7 cellular contexts compared by ENCODE assay signal in the genomic region with DNA sequence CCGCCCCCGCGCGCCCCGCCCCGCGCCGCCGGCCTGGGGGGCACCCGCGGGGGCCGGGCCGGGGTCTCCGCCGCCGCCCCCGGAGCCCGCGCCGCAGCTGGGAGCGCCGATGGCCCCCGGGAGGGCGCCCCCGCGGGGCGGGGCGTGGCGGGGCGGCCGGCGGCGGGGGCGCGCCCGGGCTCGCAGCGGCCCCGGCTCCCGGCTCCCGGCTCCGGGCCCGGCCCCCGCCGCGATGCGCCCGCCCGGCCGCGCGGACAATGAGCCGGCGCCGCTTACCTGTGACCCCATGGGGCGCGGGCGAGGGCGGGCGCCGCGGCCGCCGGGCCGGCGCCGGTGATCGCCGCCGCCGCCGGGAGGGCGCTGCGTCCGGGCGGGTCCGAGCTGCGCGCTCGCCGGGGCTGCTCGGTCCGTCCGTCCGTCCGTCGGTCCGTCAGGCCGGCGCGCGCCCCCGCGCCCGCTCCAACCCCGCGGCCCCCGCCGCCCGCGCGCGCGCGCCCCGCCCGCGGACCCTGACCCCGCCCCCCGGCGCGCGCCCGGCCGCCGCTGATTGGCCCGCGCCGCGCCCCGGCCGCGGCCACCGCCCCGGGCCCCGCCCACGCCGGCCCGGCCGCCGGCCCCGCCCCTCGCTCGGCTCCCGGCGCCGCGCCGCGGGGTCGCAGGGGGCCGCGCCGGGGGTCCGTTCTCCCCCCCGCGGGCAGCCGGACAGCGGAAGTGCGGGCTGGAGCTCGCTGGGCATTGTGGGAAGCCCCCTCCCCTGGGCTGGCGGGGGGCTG. TPM values are rescaled to one million over a fixed set of nuclear protein-coding genes. Genes with fewer than 3 reads are reported as not detected.
DNase-seq lines count a peak whose midpoint lies in the region; ATAC-seq, FAIRE-seq and TF ChIP-seq lines count a peak whose summit lies in the region.

ZBTB46 (minus strand) TSS at position 444 of the 773 bp plus-strand sequence. CDS start 40,507 bp downstream, outside the sequence.

- peaks cover 29 to 35% of the 10 kb centered on the region in 2 experiments for H3K4me1 Mint-ChIP-seq in H9

- no peaks in the 10 kb centered on the region; a peak in 1 of 7 replicates for H3K36me3 Mint-ChIP-seq in H9 (ENCODE audit: insufficient read depth in 1 of 3, low read depth in 3 of 3)

- TF ChIP-seq EP300 in HepG2 (IDR thresholded peaks at IDR 0.05; ENCODE audit: low read depth in 2 of 2, low read length in 2 of 2) (no peak), HepG2 (CRISPR knock-in tag; IDR thresholded peaks at IDR 0.05; ENCODE audit: borderline replicate concordance) (no peak)

- no peak within 1 kb of the TSS for H3T11ph ChIP-seq in H9 (ENCODE audit: low read length)

- peaks cover 38% of the 10 kb centered on the region for H3K27me3 Mint-ChIP-seq in H9 (ENCODE audit: low read depth)

- no peak within 1 kb of the TSS for H4K8ac ChIP-seq in H9 (replicated peaks; ENCODE audit: insufficient read length, low read depth, low read length)

- no peak within 1 kb of the TSS for H4K91ac ChIP-seq in H9 (ENCODE audit: insufficient read length, low read depth, low read length)

- in situ Hi-C loops in HepG2 (cut with HindIII; ENCODE audit: extremely low pct_ligation_motif_present, low pct_unique_long_range_greater_than_20kb) = no loop called here

- H2AFZ ChIP-seq in H9 (ENCODE audit: low read length) (no peak within 1 kb of the TSS), OCI-LY1 (ENCODE audit: low read length) (no peak within 1 kb of the TSS), HepG2 (ENCODE audit: low read length) (no peak within 1 kb of the TSS)

- DNase-seq in H9 (no peak), colonic mucosa (peak; percentile 63), HepG2 (ENCODE audit: low spot score) (no peak)

- H3K79me2 ChIP-seq in H9 (ENCODE audit: insufficient read depth, low read length) = peaks cover 9% of the 10 kb centered on the region; the same call in 1 of the 2 replicates
- H3K79me2 ChIP-seq in OCI-LY1 (ENCODE audit: insufficient read depth, low read length) = no peaks in the 10 kb centered on the region
- H3K79me2 ChIP-seq in HepG2 (ENCODE audit: insufficient read depth, low read length) = no peaks in the 10 kb centered on the region

- H3K79me1 ChIP-seq in H9 (ENCODE audit: insufficient read depth, low read depth, low read length, poor library complexity, severe bottlenecking) = peaks cover 4% of the 10 kb centered on the region

- no TSS peak for BruUV-seq in HepG2 (replicated peaks; lab: Mats Ljungman, UMichigan)

- H3K4me3 ChIP-seq in OCI-LY1 (ENCODE audit: low read depth, low read length, poor library complexity, severe bottlenecking) = peak within 1 kb of the TSS; percentile 48
- H3K4me3 ChIP-seq in colonic mucosa = peak within 1 kb of the TSS; percentile 35
- H3K4me3 ChIP-seq in HepG2 (replicated peaks in 1 of 3; ENCODE audit: insufficient read depth in 1 of 3, low read depth in 2 of 3, low read length in 3 of 3) = peak within 1 kb of the TSS; percentile 60 to 78 (median 68)
- peak within 1 kb of the TSS; percentile 63 to 78 (median 75) for H3K4me3 ChIP-seq in subcutaneous abdominal adipose tissue (ENCODE audit: low read depth in 1 of 5, low read length in 5 of 5)

- TF ChIP-seq RAD21 in HepG2 (CRISPR knock-in tag; IDR thresholded peaks at IDR 0.05) = no peak

- H3K4me3 Mint-ChIP-seq in H9 = peak within 1 kb of the TSS; percentile 84 to 87

- H4K5ac ChIP-seq in H9 (ENCODE audit: insufficient read length, low read depth, low read length) = no peak within 1 kb of the TSS

- H3K4ac ChIP-seq in H9 (ENCODE audit: low read depth, low read length) = no peak within 1 kb of the TSS

- H3K9ac ChIP-seq in ES-I3 (ENCODE audit: low read depth, low read length) (peak within 1 kb of the TSS; percentile 86), H9 (ENCODE audit: extremely low read depth, insufficient read length, low read length) (no peak within 1 kb of the TSS), OCI-LY1 (ENCODE audit: low read length) (no peak within 1 kb of the TSS), colonic mucosa (ENCODE audit: low read depth in 2 of 2, low read length in 2 of 2) (peak within 1 kb of the TSS; percentile 43 to 44), HepG2 (ENCODE audit: insufficient read depth, low read depth, low read length) (peak within 1 kb of the TSS; percentile 44), subcutaneous abdominal adipose tissue (ENCODE audit: low read length in 5 of 5) (peak within 1 kb of the TSS in 3 of 5 donors; percentile 66 to 76 (median 68))

- no peaks in the 10 kb centered on the region for H3K9me2 ChIP-seq in OCI-LY1 (ENCODE audit: low read depth, low read length)

- H2BK120ac ChIP-seq in H9 (ENCODE audit: low read depth, low read length, poor library complexity, severe bottlenecking) = no peak within 1 kb of the TSS

- no peak for ATAC-seq in HepG2
- no peak for ATAC-seq in GM21390 (IDR thresholded peaks at IDR 0.05; ENCODE audit: unreplicated experiment)

- peak within 1 kb of the TSS; percentile 65 for H3K4me2 ChIP-seq in H9 (ENCODE audit: insufficient read depth, insufficient read length, low read length)
- H3K4me2 ChIP-seq in OCI-LY1 (ENCODE audit: low read length) = peak within 1 kb of the TSS; percentile 53
- H3K4me2 ChIP-seq in HepG2 (ENCODE audit: low read depth, low read length) = peak within 1 kb of the TSS; percentile 88

- CTCF ChIA-PET in HepG2 (lab: Yijun Ruan, JAX; ENCODE audit: low intra/inter-chr PET ratio, low total read pairs) = no interaction called here

- no peak for FAIRE-seq in HepG2 (lab: Jason Lieb, UNC)

- H2AK5ac ChIP-seq in H9 (ENCODE audit: insufficient read length, low read length) = no peak within 1 kb of the TSS

- H3F3A ChIP-seq in OCI-LY1 (ENCODE audit: insufficient read depth, low read length) = no peaks in the 10 kb centered on the region

- H2BK15ac ChIP-seq in H9 (ENCODE audit: low read depth, low read length) = no peak within 1 kb of the TSS

- H3K14ac ChIP-seq in H9 (ENCODE audit: insufficient read depth, low read length) = no peak within 1 kb of the TSS

- no peak within 1 kb of the TSS for H2BK12ac ChIP-seq in H9 (ENCODE audit: insufficient read length, low read depth, low read length)

- POLR2A ChIA-PET in HepG2 (lab: Yijun Ruan, JAX) = interaction anchor here (2.6 kb wide), 1 partner anchor 34 kb away, joined by 9 read pairs; the partner anchor contains the start of gene TPD52L2

- TF ChIP-seq POLR2A in HepG2 (IDR thresholded peaks at IDR 0.05; ENCODE audit: insufficient read depth in 1 of 2, low read depth in 2 of 2, low read length in 2 of 2) = no peak

- no peaks in the 10 kb centered on the region for H4K20me1 ChIP-seq in H9 (ENCODE audit: control insufficient read depth, insufficient read depth, insufficient read length)
- H4K20me1 ChIP-seq in OCI-LY1 (ENCODE audit: insufficient read depth, low read length) = no peaks in the 10 kb centered on the region
- peaks cover 4% of the 10 kb centered on the region; the same call in 1 of the 2 replicates for H4K20me1 ChIP-seq in HepG2 (ENCODE audit: insufficient read depth, low read length)

- no peak within 1 kb of the TSS for H3K27ac ChIP-seq in H9 (ENCODE audit: insufficient read length, low read depth, low read length)
- no peak within 1 kb of the TSS for H3K27ac ChIP-seq in OCI-LY1 (ENCODE audit: low read depth, low read length, poor library complexity, severe bottlenecking)
- peak within 1 kb of the TSS; percentile 44 for H3K27ac ChIP-seq in colonic mucosa
- peak within 1 kb of the TSS; percentile 15 for H3K27ac ChIP-seq in HepG2 (ENCODE audit: extremely low read length, insufficient read depth, low read length)
- H3K27ac ChIP-seq in subcutaneous abdominal adipose tissue (ENCODE audit: low read depth, low read length) = peak within 1 kb of the TSS; percentile 51

- H3K27me3 ChIP-seq in H9 (ENCODE audit: insufficient read depth, low read length) = peaks cover 4% of the 10 kb centered on the region; the same call in 1 of the 2 replicates
- peaks cover 12% of the 10 kb centered on the region for H3K27me3 ChIP-seq in OCI-LY1 (ENCODE audit: insufficient read depth, low read length)
- H3K27me3 ChIP-seq in colonic mucosa = peaks cover 23% of the 10 kb centered on the region
- peaks cover 16 to 40% of the 10 kb centered on the region in 2 experiments for H3K27me3 ChIP-seq in HepG2 (ENCODE audit: control insufficient read depth in 1 of 2, insufficient read depth in 2 of 2, low read length in 2 of 2)
- H3K27me3 ChIP-seq in subcutaneous abdominal adipose tissue (ENCODE audit: control insufficient read depth in 5 of 5, insufficient read depth in 4 of 5, low read length in 5 of 5) = peaks cover 0 to 15% (median 3%) of the 10 kb centered on the region in 5 donors

- WGBS in H9 (ENCODE audit: extremely low coverage, insufficient read length, low lambda C conversion rate) = no CpG with 5 or more reads among the region's 152 CpGs
- WGBS in HepG2 (ENCODE audit: low lambda C conversion rate) = no CpG with 5 or more reads among the region's 152 CpGs

- H3K27ac Mint-ChIP-seq in H9 = no peak within 1 kb of the TSS

- no peaks in the 10 kb centered on the region; a peak in 2 of 5 replicates for H3K9me3 Mint-ChIP-seq in H9

- TF ChIP-seq CTCF in H9 (conservative IDR thresholded peaks at IDR 0.05) (no peak), OCI-LY1 (IDR thresholded peaks at IDR 0.05; ENCODE audit: low read length) (no peak), colonic mucosa (IDR thresholded peaks at IDR 0.05) (no peak), HepG2 (CRISPR knock-in tag; IDR thresholded peaks at IDR 0.05) (no peak)

- no peak within 1 kb of the TSS for H3K23ac ChIP-seq in H9 (ENCODE audit: insufficient read length, low read depth, low read length)

- peaks cover 33% of the 10 kb centered on the region for H3K4me1 ChIP-seq in ES-I3 (ENCODE audit: insufficient read depth, low read length)
- H3K4me1 ChIP-seq in H9 (ENCODE audit: insufficient read depth, low read length) = peaks cover 4% of the 10 kb centered on the region; the same call in 1 of the 2 replicates
- H3K4me1 ChIP-seq in OCI-LY1 (ENCODE audit: insufficient read depth, low read length, severe bottlenecking) = peaks cover 5% of the 10 kb centered on the region
- peaks cover 10% of the 10 kb centered on the region for H3K4me1 ChIP-seq in colonic mucosa
- H3K4me1 ChIP-seq in HepG2 (ENCODE audit: insufficient read depth, low read length) = peaks cover 62% of the 10 kb centered on the region
- H3K4me1 ChIP-seq in subcutaneous abdominal adipose tissue (ENCODE audit: control insufficient read depth in 5 of 5, insufficient read depth in 5 of 5, low read length in 5 of 5) = peaks cover 3 to 66% (median 38%) of the 10 kb centered on the region in 5 donors

- H3K18ac ChIP-seq in H9 (ENCODE audit: insufficient read length, low read depth, low read length) = no peak within 1 kb of the TSS

- intact Hi-C loops in colonic mucosa (cut with DNase I) = no loop called here
- intact Hi-C loops in HepG2 (cut with micrococcal nuclease; ENCODE audit: unreplicated experiment) = no loop called here

- H3K36me3 ChIP-seq in ES-I3 (ENCODE audit: insufficient read depth, low read length) (no peaks in the 10 kb centered on the region), OCI-LY1 (ENCODE audit: insufficient read depth, low read length) (no peaks in the 10 kb centered on the region), colonic mucosa (no peaks in the 10 kb centered on the region), HepG2 (replicated peaks in 1 of 2; ENCODE audit: control insufficient read depth in 1 of 2, insufficient read depth in 2 of 2, low read length in 2 of 2) (no peaks in the 10 kb centered on the region), subcutaneous abdominal adipose tissue (ENCODE audit: control insufficient read depth in 5 of 5, insufficient read depth in 5 of 5, low read length in 5 of 5) (peaks cover 0 to under 1% (median 0%) of the 10 kb centered on the region in 5 donors)

- H3K9me3 ChIP-seq in ES-I3 (ENCODE audit: control insufficient read depth, insufficient read depth, low read length) (no peaks in the 10 kb centered on the region), H9 (ENCODE audit: control insufficient read depth, low read depth, low read length) (no peaks in the 10 kb centered on the region), OCI-LY1 (ENCODE audit: low read length) (no peaks in the 10 kb centered on the region), colonic mucosa (no peaks in the 10 kb centered on the region), HepG2 (ENCODE audit: low read length) (no peaks in the 10 kb centered on the region), subcutaneous abdominal adipose tissue (ENCODE audit: control insufficient read depth in 5 of 5, low read length in 5 of 5) (no peaks in the 10 kb centered on the region)

- H2BK5ac ChIP-seq in H9 (ENCODE audit: insufficient read length, low read length) = no peak within 1 kb of the TSS

- peaks cover 8% of the 10 kb centered on the region for H3K23me2 ChIP-seq in H9 (ENCODE audit: insufficient read length, low read depth, low read length, poor library complexity, severe bottlenecking)

- H2BK20ac ChIP-seq in H9 (ENCODE audit: low read depth, low read length, poor library complexity, severe bottlenecking) = no peak within 1 kb of the TSS

- H3K56ac ChIP-seq in H9 (ENCODE audit: insufficient read length, low read depth, low read length) = no peak within 1 kb of the TSS

RNA-seq across cellular contexts. Expression of gene ZBTB46, which starts in this region (rescaled TPM):
- total RNA-seq in H9 (2021) (27.1 and 27.3 TPM in 2 replicates), colonic mucosa (1 to 10 TPM; 2.1 to 3.2 TPM), HepG2 (2016; rRNA removed; fragmentation: Illumina TruSeq; extraction: Trizol) (10.9 and 13.5 TPM in 2 replicates)
- total RNA-seq in HepG2 (2016; cell fraction: cytosol; rRNA removed; fragmentation: Illumina TruSeq; extraction: Trizol; ENCODE audit: low read depth) = 74.9 and 80.6 TPM in 2 replicates
- 10.9 and 15.4 TPM in 2 replicates for total RNA-seq in HepG2 (2016; cell fraction: insoluble cytoplasmic fraction; rRNA removed; fragmentation: Illumina TruSeq; extraction: Trizol)
- total RNA-seq in HepG2 (2016; cell fraction: membrane; rRNA removed; fragmentation: Illumina TruSeq; extraction: Trizol) = 51.8 and 55.2 TPM in 2 replicates
- 8.7 and 9.2 TPM in 2 replicates for total RNA-seq in HepG2 (2016; cell fraction: nucleus; rRNA removed; fragmentation: Illumina TruSeq; extraction: Trizol)
- 1.6 and 2.7 TPM in 2 replicates for polyA plus RNA-seq in HepG2 (2011; rRNA removed)
- polyA plus RNA-seq in HepG2 (2011; cell fraction: cytosol; rRNA removed) = 1.6 and 2.0 TPM in 2 replicates
- 7.2 and 7.6 TPM in 2 replicates for polyA plus RNA-seq in HepG2 (2011; cell fraction: nucleus; rRNA removed)
- 3.8 and 5.3 TPM in 2 replicates for polyA plus RNA-seq in HepG2 (2012)
- polyA plus RNA-seq in HepG2 (2016; cell fraction: cytosol; fragmentation: Illumina TruSeq; extraction: Trizol; ENCODE audit: low read depth) = 0.45 and 0.85 TPM in 2 replicates
- 3.9 and 4.2 TPM in 2 replicates for polyA plus RNA-seq in HepG2 (2016; cell fraction: insoluble cytoplasmic fraction; fragmentation: Illumina TruSeq; extraction: Trizol; ENCODE audit: low read depth)
- polyA plus RNA-seq in HepG2 (2016; cell fraction: membrane; fragmentation: Illumina TruSeq; extraction: Trizol; ENCODE audit: low read depth) = 1.4 and 1.5 TPM in 2 replicates
- 7.1 and 7.5 TPM in 2 replicates for polyA plus RNA-seq in HepG2 (2016; cell fraction: nucleus; fragmentation: Illumina TruSeq; extraction: Trizol; ENCODE audit: insufficient read depth, low read depth)
- polyA minus RNA-seq in HepG2 (2011; rRNA and poly(A)+ RNA removed; ENCODE audit: low replicate concordance) = 18.8 and 33.6 TPM in 2 replicates
- polyA minus RNA-seq in HepG2 (2011; cell fraction: cytosol; rRNA and poly(A)+ RNA removed) = 8.3 and 9.0 TPM in 2 replicates
- 5.4 and 9.1 TPM in 2 replicates for polyA minus RNA-seq in HepG2 (2011; cell fraction: nucleus; rRNA and poly(A)+ RNA removed)

Comparison
In these comparisons a context has a peak if more than half of its experiments do, and no peak if none do; other contexts are left out.
1. H3K9ac ChIP-seq: peak in ES-I3 (single experiment), colonic mucosa (2 of 2), HepG2 (single experiment) and subcutaneous abdominal adipose tissue (3 of 5); none in H9 (single experiment) and OCI-LY1 (single experiment).
2. H3K27ac ChIP-seq: peak in colonic mucosa (single experiment), HepG2 (single experiment) and subcutaneous abdominal adipose tissue (single experiment); none in H9 (single experiment) and OCI-LY1 (single experiment).
3. Peak in every context shown above with its lines, with median percentiles within 50 percentile points of each other: H3K4me2 ChIP-seq and H3K4me3 ChIP-seq.